ENCODE assay signal across 1 cellular context in genomic region chr15:90911906-90912769, GRCh38.
TF ChIP-seq lines count a peak whose summit lies in the region.

No MANE protein-coding gene starts in this region.

TF ChIP-seq in SK-N-SH, 30 proteins besides CTCF, POLR2A, EP300 and RAD21:
- no peak for TF ChIP-seq EZH2phosphoT487 (IDR thresholded peaks at IDR 0.05; ENCODE audit: borderline replicate concordance, low read depth)
- TF ChIP-seq SMC3 (IDR thresholded peaks at IDR 0.05; ENCODE audit: low read depth, low read length) = no peak
- no peak for TF ChIP-seq NRF1 (IDR thresholded peaks at IDR 0.05; ENCODE audit: low read depth, low read length)
- TF ChIP-seq RXRA (IDR thresholded peaks at IDR 0.05; ENCODE audit: borderline replicate concordance, low read depth) = no peak
